ENCODE assay signal across 1 cellular context in the genomic region with DNA sequence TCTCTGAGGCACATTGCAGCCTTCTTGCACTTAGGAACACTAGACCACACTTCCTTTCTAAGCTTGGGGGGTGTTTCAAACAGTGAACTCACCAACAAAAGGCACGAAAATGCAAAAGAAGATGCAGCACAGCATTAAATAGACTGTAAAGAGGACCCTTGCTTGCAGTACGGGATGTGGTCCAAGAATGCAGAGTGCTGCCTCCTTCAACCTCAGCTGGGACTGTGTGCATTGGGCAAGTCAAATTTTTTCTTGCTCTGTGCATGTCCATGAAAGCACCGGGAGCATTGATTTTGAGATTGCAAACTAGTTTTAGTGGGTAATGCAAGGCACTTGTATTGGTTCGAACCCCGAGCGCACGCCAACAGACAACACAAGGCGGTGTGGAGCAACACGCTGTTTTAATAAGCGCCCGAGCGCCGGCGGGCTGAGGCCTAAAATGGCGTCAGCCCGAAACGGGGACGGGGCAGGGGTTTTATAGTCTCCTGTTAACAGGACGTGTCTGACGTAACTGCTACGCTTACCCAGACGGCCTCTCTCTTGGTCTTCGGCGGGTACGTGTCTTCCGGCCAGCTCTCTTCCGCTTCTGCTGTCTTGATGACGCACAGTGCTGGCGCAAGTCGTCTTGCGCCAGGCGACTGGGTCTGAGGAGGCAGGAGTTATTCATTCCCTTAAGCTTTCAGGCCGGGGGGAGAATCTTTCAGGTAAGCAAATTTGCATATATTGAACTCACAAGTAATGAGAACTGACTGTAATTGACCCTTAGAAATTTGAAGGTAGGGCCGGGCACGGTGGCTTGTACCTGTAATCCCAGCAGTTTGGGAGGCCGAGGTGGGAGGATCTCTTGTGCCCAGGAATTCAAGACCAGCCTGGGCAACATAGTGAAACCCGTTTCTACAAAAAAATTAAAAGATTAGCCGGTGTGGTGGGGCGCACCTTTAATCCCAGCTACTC.
TF ChIP-seq lines count a peak whose summit lies in the region.

No MANE protein-coding gene starts in this region.

TF ChIP-seq in K562, 482 proteins besides CTCF, POLR2A, EP300 and RAD21 (continues in another document):
- TF ChIP-seq GABPB1 (CRISPR knock-in tag; IDR thresholded peaks at IDR 0.05) (peak; percentile 92), BRD9 (IDR thresholded peaks at IDR 0.05; ENCODE audit: low read depth, partially characterized antibody) (no peak), MBD2 (IDR thresholded peaks at IDR 0.05; ENCODE audit: borderline replicate concordance, low read depth) (0 out of 2 replicates have a peak, but pooled peaks have one; percentile 15), RBBP5 (IDR thresholded peaks at IDR 0.05; ENCODE audit: borderline replicate concordance, insufficient read depth, low read length, poor library complexity, severe bottlenecking) (no peak), SOX6 (IDR thresholded peaks at IDR 0.05) (no peak), CSDE1 (IDR thresholded peaks at IDR 0.05) (0 out of 4 replicates have a peak, but pooled peaks of 1 of the 2 experiments have one; percentile 40), SMC3 (conservative IDR thresholded peaks at IDR 0.05; ENCODE audit: insufficient read depth, low read depth, low read length) (no peak), ZC3H4 (CRISPR knock-in tag; IDR thresholded peaks at IDR 0.05; ENCODE audit: borderline replicate concordance) (no peak), ILF3 (IDR thresholded peaks at IDR 0.05; ENCODE audit: borderline replicate concordance) (no peak), ETV5 (CRISPR knock-in tag; IDR thresholded peaks at IDR 0.05; ENCODE audit: low read depth) (no peak), ZNF12 (CRISPR knock-in tag; IDR thresholded peaks at IDR 0.05) (no peak), THRAP3 (IDR thresholded peaks at IDR 0.05; ENCODE audit: borderline replicate concordance) (no peak), ZNF699 (CRISPR knock-in tag; IDR thresholded peaks at IDR 0.05; ENCODE audit: insufficient replicate concordance) (no peak), FOSL1 (tag; conservative IDR thresholded peaks at IDR 0.05) (no peak), ZNF830 (CRISPR knock-in tag; IDR thresholded peaks at IDR 0.05) (no peak), POLR2AphosphoS5 (IDR thresholded peaks at IDR 0.05; ENCODE audit: control insufficient read depth, insufficient read depth, low read depth, low read length) (peak; percentile 58; the same call in 1 of the 2 replicates), SUPT5H (IDR thresholded peaks at IDR 0.05) (peak; percentile 81), CBFA2T2 (conservative IDR thresholded peaks at IDR 0.05) (no peak), KLF16 (IDR thresholded peaks at IDR 0.05) (no peak), SAFB (IDR thresholded peaks at IDR 0.05; ENCODE audit: borderline replicate concordance, low read depth, low read length) (no peak), EP400 (IDR thresholded peaks at IDR 0.05) (peak; percentile 63), ZNF586 (CRISPR knock-in tag; conservative IDR thresholded peaks at IDR 0.05) (no peak), MTA1 (IDR thresholded peaks at IDR 0.05; ENCODE audit: borderline replicate concordance) (peak; percentile 90), XRCC4 (IDR thresholded peaks at IDR 0.05; ENCODE audit: extremely low read depth, insufficient read depth, insufficient read length) (no peak), CHD1 (IDR thresholded peaks at IDR 0.05; ENCODE audit: low read length) (peak; percentile 40), MBD1 (CRISPR knock-in tag; IDR thresholded peaks at IDR 0.05) (no peak), ZNF23 (CRISPR knock-in tag; IDR thresholded peaks at IDR 0.05) (no peak), RFX7 (CRISPR knock-in tag; IDR thresholded peaks at IDR 0.05) (no peak), PTRF (tag; IDR thresholded peaks at IDR 0.05) (no peak), U2AF2 (optimal IDR thresholded peaks at IDR 0.05; ENCODE audit: low read depth, low read length) (no peak), ZNF77 (CRISPR knock-in tag; IDR thresholded peaks at IDR 0.05) (no peak), FOXA1 (IDR thresholded peaks at IDR 0.05; ENCODE audit: borderline replicate concordance) (no peak), NFRKB (IDR thresholded peaks at IDR 0.05; ENCODE audit: low read depth) (peak; percentile 75; the same call in 1 of the 2 replicates), ZNF583 (CRISPR knock-in tag; IDR thresholded peaks at IDR 0.05) (no peak), CBX8 (IDR thresholded peaks at IDR 0.05; ENCODE audit: borderline replicate concordance, extremely low read depth, low read depth, low read length, poor library complexity, severe bottlenecking) (no peak), RBFOX2 (IDR thresholded peaks at IDR 0.05; ENCODE audit: low read depth, low read length) (peak; percentile 87), JUND (IDR thresholded peaks at IDR 0.05; ENCODE audit: borderline replicate concordance, low read depth, low read length) (peak; percentile 68; the same call in 1 of the 2 replicates), JUND (tag; IDR thresholded peaks at IDR 0.05; ENCODE audit: borderline replicate concordance, low read depth, low read length) (peak; percentile 33; the same call in 2 of the 3 replicates)
- TF ChIP-seq, protein P1, sequence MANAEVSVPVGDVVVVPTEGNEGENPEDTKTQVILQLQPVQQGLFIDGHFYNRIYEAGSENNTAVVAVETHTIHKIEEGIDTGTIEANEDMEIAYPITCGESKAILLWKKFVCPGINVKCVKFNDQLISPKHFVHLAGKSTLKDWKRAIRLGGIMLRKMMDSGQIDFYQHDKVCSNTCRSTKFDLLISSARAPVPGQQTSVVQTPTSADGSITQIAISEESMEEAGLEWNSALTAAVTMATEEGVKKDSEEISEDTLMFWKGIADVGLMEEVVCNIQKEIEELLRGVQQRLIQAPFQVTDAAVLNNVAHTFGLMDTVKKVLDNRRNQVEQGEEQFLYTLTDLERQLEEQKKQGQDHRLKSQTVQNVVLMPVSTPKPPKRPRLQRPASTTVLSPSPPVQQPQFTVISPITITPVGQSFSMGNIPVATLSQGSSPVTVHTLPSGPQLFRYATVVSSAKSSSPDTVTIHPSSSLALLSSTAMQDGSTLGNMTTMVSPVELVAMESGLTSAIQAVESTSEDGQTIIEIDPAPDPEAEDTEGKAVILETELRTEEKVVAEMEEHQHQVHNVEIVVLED (CRISPR knock-in tag; IDR thresholded peaks at IDR 0.05) = peak; percentile 41; the same call in 1 of the 2 replicates
- TF ChIP-seq, protein P2, sequence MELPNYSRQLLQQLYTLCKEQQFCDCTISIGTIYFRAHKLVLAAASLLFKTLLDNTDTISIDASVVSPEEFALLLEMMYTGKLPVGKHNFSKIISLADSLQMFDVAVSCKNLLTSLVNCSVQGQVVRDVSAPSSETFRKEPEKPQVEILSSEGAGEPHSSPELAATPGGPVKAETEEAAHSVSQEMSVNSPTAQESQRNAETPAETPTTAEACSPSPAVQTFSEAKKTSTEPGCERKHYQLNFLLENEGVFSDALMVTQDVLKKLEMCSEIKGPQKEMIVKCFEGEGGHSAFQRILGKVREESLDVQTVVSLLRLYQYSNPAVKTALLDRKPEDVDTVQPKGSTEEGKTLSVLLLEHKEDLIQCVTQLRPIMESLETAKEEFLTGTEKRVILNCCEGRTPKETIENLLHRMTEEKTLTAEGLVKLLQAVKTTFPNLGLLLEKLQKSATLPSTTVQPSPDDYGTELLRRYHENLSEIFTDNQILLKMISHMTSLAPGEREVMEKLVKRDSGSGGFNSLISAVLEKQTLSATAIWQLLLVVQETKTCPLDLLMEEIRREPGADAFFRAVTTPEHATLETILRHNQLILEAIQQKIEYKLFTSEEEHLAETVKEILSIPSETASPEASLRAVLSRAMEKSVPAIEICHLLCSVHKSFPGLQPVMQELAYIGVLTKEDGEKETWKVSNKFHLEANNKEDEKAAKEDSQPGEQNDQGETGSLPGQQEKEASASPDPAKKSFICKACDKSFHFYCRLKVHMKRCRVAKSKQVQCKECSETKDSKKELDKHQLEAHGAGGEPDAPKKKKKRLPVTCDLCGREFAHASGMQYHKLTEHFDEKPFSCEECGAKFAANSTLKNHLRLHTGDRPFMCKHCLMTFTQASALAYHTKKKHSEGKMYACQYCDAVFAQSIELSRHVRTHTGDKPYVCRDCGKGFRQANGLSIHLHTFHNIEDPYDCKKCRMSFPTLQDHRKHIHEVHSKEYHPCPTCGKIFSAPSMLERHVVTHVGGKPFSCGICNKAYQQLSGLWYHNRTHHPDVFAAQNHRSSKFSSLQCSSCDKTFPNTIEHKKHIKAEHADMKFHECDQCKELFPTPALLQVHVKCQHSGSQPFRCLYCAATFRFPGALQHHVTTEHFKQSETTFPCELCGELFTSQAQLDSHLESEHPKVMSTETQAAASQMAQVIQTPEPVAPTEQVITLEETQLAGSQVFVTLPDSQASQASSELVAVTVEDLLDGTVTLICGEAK (IDR thresholded peaks at IDR 0.05) = peak; percentile 89
- TF ChIP-seq, protein P2 (CRISPR knock-in tag; IDR thresholded peaks at IDR 0.05) = no peak
- TF ChIP-seq, protein P3, sequence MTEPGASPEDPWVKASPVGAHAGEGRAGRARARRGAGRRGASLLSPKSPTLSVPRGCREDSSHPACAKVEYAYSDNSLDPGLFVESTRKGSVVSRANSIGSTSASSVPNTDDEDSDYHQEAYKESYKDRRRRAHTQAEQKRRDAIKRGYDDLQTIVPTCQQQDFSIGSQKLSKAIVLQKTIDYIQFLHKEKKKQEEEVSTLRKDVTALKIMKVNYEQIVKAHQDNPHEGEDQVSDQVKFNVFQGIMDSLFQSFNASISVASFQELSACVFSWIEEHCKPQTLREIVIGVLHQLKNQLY (CRISPR knock-in tag; conservative IDR thresholded peaks at IDR 0.05) = no peak
- TF ChIP-seq, protein P4, sequence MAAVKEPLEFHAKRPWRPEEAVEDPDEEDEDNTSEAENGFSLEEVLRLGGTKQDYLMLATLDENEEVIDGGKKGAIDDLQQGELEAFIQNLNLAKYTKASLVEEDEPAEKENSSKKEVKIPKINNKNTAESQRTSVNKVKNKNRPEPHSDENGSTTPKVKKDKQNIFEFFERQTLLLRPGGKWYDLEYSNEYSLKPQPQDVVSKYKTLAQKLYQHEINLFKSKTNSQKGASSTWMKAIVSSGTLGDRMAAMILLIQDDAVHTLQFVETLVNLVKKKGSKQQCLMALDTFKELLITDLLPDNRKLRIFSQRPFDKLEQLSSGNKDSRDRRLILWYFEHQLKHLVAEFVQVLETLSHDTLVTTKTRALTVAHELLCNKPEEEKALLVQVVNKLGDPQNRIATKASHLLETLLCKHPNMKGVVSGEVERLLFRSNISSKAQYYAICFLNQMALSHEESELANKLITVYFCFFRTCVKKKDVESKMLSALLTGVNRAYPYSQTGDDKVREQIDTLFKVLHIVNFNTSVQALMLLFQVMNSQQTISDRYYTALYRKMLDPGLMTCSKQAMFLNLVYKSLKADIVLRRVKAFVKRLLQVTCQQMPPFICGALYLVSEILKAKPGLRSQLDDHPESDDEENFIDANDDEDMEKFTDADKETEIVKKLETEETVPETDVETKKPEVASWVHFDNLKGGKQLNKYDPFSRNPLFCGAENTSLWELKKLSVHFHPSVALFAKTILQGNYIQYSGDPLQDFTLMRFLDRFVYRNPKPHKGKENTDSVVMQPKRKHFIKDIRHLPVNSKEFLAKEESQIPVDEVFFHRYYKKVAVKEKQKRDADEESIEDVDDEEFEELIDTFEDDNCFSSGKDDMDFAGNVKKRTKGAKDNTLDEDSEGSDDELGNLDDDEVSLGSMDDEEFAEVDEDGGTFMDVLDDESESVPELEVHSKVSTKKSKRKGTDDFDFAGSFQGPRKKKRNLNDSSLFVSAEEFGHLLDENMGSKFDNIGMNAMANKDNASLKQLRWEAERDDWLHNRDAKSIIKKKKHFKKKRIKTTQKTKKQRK (IDR thresholded peaks at IDR 0.05; ENCODE audit: borderline replicate concordance, low read depth, low read length) = no peak
- TF ChIP-seq, protein P5, sequence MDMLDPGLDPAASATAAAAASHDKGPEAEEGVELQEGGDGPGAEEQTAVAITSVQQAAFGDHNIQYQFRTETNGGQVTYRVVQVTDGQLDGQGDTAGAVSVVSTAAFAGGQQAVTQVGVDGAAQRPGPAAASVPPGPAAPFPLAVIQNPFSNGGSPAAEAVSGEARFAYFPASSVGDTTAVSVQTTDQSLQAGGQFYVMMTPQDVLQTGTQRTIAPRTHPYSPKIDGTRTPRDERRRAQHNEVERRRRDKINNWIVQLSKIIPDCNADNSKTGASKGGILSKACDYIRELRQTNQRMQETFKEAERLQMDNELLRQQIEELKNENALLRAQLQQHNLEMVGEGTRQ (CRISPR knock-in tag; IDR thresholded peaks at IDR 0.05) = no peak
